9 cellular contexts compared by ENCODE assay signal in genomic region chr3:64489361-64490044, GRCh38.
DNase-seq lines count a peak whose midpoint lies in the region; ATAC-seq and TF ChIP-seq lines count a peak whose summit lies in the region.
"Had no signal": no experiment of that assay in that cellular context is flagged by ENCODE, and none has a peak within 500 bp of the region (broad histone marks: within the 10 kb centered on the region; RNA-seq: fewer than 3 reads in every experiment).

No MANE protein-coding gene starts in this region.

- peak overlapping the region; percentile 49 for H4K91ac ChIP-seq in neuronal stem cell (ENCODE audit: low read depth, low read length, poor library complexity)

- peak overlapping the region; percentile 54 for H3K9ac ChIP-seq in neuronal stem cell (ENCODE audit: low read depth, low read length, poor library complexity)

- H3K4me1 ChIP-seq in neuronal stem cell (ENCODE audit: control insufficient read depth in 2 of 2, insufficient read depth in 1 of 2, low read depth in 1 of 2, low read length in 2 of 2): peaks cover 16 to 19% of the 10 kb centered on the region in 2 donors

- H2BK120ac ChIP-seq in neuronal stem cell (ENCODE audit: low read depth, low read length): peak overlapping the region; percentile 53

- H2BK5ac ChIP-seq in neuronal stem cell (ENCODE audit: low read length): peak overlapping the region; percentile 26

- H3K4me2 ChIP-seq in neuronal stem cell (ENCODE audit: insufficient read depth, low read length, poor library complexity, severe bottlenecking): peak overlapping the region; percentile 47

- no peaks in the 10 kb centered on the region for H3K9me3 ChIP-seq in neuronal stem cell (replicated peaks in 1 of 2; ENCODE audit: control insufficient read depth in 2 of 2, insufficient read depth in 1 of 2, low read depth in 1 of 2, low read length in 2 of 2)

- no peak overlapping the region for H2BK15ac ChIP-seq in neuronal stem cell (ENCODE audit: low read length)

- ATAC-seq in HG03571 (IDR thresholded peaks at IDR 0.05; ENCODE audit: unreplicated experiment) (no peak), GM21390 (IDR thresholded peaks at IDR 0.05; ENCODE audit: unreplicated experiment) (no peak)

- H4K8ac ChIP-seq in neuronal stem cell (ENCODE audit: low read depth, low read length): no peak overlapping the region

- no peak for TF ChIP-seq POLR2A in erythroblast (IDR thresholded peaks at IDR 0.05; ENCODE audit: low read length)

- peak overlapping the region; percentile 38 for H3K27ac ChIP-seq in neuronal stem cell (replicated peaks; ENCODE audit: low read length)

- peak overlapping the region; percentile 25 for H3K23ac ChIP-seq in neuronal stem cell (ENCODE audit: low read depth, low read length, poor library complexity)

- DNase-seq in DMS79 (lab: John Stamatoyannopoulos, UW) (peak; percentile 88), NCI-H2171 treated with DMSO at 0.1 percent for 48 hours (lab: John Stamatoyannopoulos, UW) (peak; percentile 83), erythroblast (lab: John Stamatoyannopoulos, UW) (peak; percentile 23), neuronal stem cell (ENCODE audit: low spot score) (peak; percentile 73), SW480 (ENCODE audit: low spot score) (no peak), cortex of kidney (lab: John Stamatoyannopoulos, UW) (no peak)
- DNase-seq: activated CD4-positive, alpha-beta T cell treated with anti-CD3 and anti-CD28 coated beads, Interleukin-2, amount 10 ng/mL, durations not matched to agents 7 days and 5 days had no signal

- peak overlapping the region; percentile 97 for H2BK12ac ChIP-seq in neuronal stem cell (ENCODE audit: low read length)

- peak overlapping the region; percentile 11 to 34 for H3K4me3 ChIP-seq in neuronal stem cell (ENCODE audit: low read length in 2 of 2)

- H3K4ac ChIP-seq in neuronal stem cell (ENCODE audit: low read length): no peak overlapping the region

- no peaks in the 10 kb centered on the region for H3K36me3 ChIP-seq in neuronal stem cell (replicated peaks in 1 of 2; ENCODE audit: control insufficient read depth in 2 of 2, insufficient read depth in 2 of 2, low read length in 2 of 2)

- H2AK5ac ChIP-seq in neuronal stem cell (ENCODE audit: low read depth, low read length): peak overlapping the region; percentile 83

- H3K27me3 ChIP-seq in neuronal stem cell (ENCODE audit: control insufficient read depth in 3 of 3, insufficient read depth in 3 of 3, low read depth in 1 of 3, low read length in 3 of 3): peaks cover 0 to 2% (median 0%) of the 10 kb centered on the region in 3 experiments

- no peak overlapping the region for H3K14ac ChIP-seq in neuronal stem cell (ENCODE audit: low read length)

- no peaks in the 10 kb centered on the region for H3K79me1 ChIP-seq in neuronal stem cell (ENCODE audit: low read depth, low read length)

- H3K18ac ChIP-seq in neuronal stem cell (ENCODE audit: low read length): peak overlapping the region; percentile 91

- WGBS in neuronal stem cell (ENCODE audit: extremely low coverage in 2 of 2, insufficient read length in 2 of 2, insufficient replicate concordance in 1 of 2), 2 donors: no CpG with 5 or more reads among the region's 23 CpGs

- peak overlapping the region; percentile 88 for H2AFZ ChIP-seq in neuronal stem cell (ENCODE audit: low read length)

Comparison
In these comparisons a context has a peak if more than half of its experiments do, and no peak if none do; other contexts are left out.
1. DNase-seq: peak in DMS79 (single experiment), NCI-H2171 treated with DMSO at 0.1 percent for 48 hours (single experiment), erythroblast (2 of 2) and neuronal stem cell (single experiment); none in SW480 (single experiment) and cortex of kidney (single experiment).